In genomic region chr18:24397131-24397693, GRCh38 we compare ENCODE assay signal across 8 cellular contexts. TPM values are rescaled to one million over a fixed set of nuclear protein-coding genes. Genes with fewer than 3 reads are reported as not detected.
DNase-seq lines count a peak whose midpoint lies in the region; ATAC-seq and TF ChIP-seq lines count a peak whose summit lies in the region.

No MANE protein-coding gene starts in this region.

- no peaks in the 10 kb centered on the region for H3K36me3 ChIP-seq in HAP-1 (replicated peaks)
- H3K36me3 ChIP-seq in colonic mucosa: no peaks in the 10 kb centered on the region

- intact Hi-C loops in colonic mucosa (cut with DNase I): no loop called here

- H3K9me3 ChIP-seq in HAP-1: no peaks in the 10 kb centered on the region
- no peaks in the 10 kb centered on the region for H3K9me3 ChIP-seq in colonic mucosa

- DNase-seq in C1 segment of cervical spinal cord (lab: John Stamatoyannopoulos, UW) (peak; percentile 3 to 89 (median 80)), HAP-1 (ENCODE audit: low spot score in 2 of 2) (peak; percentile 78 to 95), NCI-H2081 treated with DMSO at 0.1 percent for 48 hours (lab: John Stamatoyannopoulos, UW) (peak; percentile 64), T1000 (lab: John Stamatoyannopoulos, UW) (peak; percentile 74), colonic mucosa (peak; percentile 76), kidney glomerular epithelial cell (lab: John Stamatoyannopoulos, UW) (peak; percentile 42), smooth muscle cell of the brain vasculature (ENCODE audit: low read depth, low spot score) (peak; percentile 56)

- peaks cover 31% of the 10 kb centered on the region for H3K4me1 ChIP-seq in HAP-1
- H3K4me1 ChIP-seq in colonic mucosa: no peaks in the 10 kb centered on the region

- no peak for TF ChIP-seq CTCF in colonic mucosa (IDR thresholded peaks at IDR 0.05)

- H3K4me3 ChIP-seq in HAP-1: peak overlapping the region; percentile 59
- H3K4me3 ChIP-seq in colonic mucosa: peak overlapping the region; percentile 71

- no peaks in the 10 kb centered on the region for H3K27me3 ChIP-seq in HAP-1 (ENCODE audit: low read depth)
- no peaks in the 10 kb centered on the region for H3K27me3 ChIP-seq in colonic mucosa

- ATAC-seq in HG03565 (IDR thresholded peaks at IDR 0.05; ENCODE audit: unreplicated experiment): no peak

- H3K27ac ChIP-seq in colonic mucosa: peak overlapping the region; percentile 76

- in situ Hi-C loops in HAP-1 (cut with MboI; ENCODE audit: low sequenced_read_pairs): no loop called here

- peak overlapping the region; percentile 48 to 74 for H3K9ac ChIP-seq in colonic mucosa (ENCODE audit: low read depth in 2 of 2, low read length in 2 of 2)

RNA-seq across cellular contexts. Expression of gene OSBPL1A, which starts 0.4 kb away (rescaled TPM):
- total RNA-seq in colonic mucosa: 10 to 100 TPM; 20.7 to 33.0 TPM

RNA-seq across cellular contexts. Expression of gene IMPACT, which starts 29.3 kb away (rescaled TPM):
- total RNA-seq in colonic mucosa: 10 to 100 TPM; 19.8 to 25.6 TPM
